In the genomic region with DNA sequence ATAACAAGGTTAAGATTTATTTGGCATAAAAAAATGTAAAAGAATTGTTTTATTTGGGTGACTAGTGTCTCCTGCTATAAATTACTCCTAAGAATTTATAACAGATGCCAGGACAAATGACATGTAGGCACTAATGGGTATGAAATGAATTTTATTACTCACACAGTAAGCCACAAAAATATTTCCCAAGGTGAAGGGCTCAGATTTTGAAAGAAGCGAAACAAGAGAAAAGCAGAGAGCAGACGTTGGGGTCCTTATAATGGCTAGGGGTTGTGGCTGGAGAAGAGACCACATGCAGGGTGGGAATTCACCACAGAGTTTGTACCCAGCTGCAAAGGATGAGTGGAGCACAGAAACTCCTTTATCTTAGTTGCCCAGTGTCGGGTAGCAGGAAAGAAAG, we compare ENCODE assay signal across 2 cellular contexts.
TF ChIP-seq lines count a peak whose summit lies in the region.

No MANE protein-coding gene starts in this region.

TF ChIP-seq in GM23338, 12 proteins besides CTCF, POLR2A, EP300 and RAD21 (continued from another document):
- TF ChIP-seq, protein P1, sequence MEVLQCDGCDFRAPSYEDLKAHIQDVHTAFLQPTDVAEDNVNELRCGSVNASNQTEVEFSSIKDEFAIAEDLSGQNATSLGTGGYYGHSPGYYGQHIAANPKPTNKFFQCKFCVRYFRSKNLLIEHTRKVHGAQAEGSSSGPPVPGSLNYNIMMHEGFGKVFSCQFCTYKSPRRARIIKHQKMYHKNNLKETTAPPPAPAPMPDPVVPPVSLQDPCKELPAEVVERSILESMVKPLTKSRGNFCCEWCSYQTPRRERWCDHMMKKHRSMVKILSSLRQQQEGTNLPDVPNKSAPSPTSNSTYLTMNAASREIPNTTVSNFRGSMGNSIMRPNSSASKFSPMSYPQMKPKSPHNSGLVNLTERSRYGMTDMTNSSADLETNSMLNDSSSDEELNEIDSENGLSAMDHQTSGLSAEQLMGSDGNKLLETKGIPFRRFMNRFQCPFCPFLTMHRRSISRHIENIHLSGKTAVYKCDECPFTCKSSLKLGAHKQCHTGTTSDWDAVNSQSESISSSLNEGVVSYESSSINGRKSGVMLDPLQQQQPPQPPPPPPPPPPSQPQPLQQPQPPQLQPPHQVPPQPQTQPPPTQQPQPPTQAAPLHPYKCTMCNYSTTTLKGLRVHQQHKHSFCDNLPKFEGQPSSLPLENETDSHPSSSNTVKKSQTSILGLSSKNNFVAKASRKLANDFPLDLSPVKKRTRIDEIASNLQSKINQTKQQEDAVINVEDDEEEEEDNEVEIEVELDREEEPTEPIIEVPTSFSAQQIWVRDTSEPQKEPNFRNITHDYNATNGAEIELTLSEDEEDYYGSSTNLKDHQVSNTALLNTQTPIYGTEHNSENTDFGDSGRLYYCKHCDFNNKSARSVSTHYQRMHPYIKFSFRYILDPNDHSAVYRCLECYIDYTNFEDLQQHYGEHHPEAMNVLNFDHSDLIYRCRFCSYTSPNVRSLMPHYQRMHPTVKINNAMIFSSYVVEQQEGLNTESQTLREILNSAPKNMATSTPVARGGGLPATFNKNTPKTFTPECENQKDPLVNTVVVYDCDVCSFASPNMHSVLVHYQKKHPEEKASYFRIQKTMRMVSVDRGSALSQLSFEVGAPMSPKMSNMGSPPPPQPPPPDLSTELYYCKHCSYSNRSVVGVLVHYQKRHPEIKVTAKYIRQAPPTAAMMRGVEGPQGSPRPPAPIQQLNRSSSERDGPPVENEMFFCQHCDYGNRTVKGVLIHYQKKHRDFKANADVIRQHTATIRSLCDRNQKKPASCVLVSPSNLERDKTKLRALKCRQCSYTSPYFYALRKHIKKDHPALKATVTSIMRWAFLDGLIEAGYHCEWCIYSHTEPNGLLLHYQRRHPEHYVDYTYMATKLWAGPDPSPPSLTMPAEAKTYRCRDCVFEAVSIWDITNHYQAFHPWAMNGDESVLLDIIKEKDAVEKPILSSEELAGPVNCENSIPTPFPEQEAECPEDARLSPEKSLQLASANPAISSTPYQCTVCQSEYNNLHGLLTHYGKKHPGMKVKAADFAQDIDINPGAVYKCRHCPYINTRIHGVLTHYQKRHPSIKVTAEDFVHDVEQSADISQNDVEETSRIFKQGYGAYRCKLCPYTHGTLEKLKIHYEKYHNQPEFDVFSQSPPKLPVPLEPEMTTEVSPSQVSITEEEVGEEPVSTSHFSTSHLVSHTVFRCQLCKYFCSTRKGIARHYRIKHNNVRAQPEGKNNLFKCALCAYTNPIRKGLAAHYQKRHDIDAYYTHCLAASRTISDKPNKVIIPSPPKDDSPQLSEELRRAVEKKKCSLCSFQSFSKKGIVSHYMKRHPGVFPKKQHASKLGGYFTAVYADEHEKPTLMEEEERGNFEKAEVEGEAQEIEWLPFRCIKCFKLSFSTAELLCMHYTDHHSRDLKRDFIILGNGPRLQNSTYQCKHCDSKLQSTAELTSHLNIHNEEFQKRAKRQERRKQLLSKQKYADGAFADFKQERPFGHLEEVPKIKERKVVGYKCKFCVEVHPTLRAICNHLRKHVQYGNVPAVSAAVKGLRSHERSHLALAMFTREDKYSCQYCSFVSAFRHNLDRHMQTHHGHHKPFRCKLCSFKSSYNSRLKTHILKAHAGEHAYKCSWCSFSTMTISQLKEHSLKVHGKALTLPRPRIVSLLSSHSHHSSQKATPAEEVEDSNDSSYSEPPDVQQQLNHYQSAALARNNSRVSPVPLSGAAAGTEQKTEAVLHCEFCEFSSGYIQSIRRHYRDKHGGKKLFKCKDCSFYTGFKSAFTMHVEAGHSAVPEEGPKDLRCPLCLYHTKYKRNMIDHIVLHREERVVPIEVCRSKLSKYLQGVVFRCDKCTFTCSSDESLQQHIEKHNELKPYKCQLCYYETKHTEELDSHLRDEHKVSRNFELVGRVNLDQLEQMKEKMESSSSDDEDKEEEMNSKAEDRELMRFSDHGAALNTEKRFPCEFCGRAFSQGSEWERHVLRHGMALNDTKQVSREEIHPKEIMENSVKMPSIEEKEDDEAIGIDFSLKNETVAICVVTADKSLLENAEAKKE (CRISPR knock-in tag; IDR thresholded peaks at IDR 0.05): no peak

TF ChIP-seq in SK-N-SH, 30 proteins besides CTCF, POLR2A, EP300 and RAD21 (continued from another document):
- TF ChIP-seq SMC3 (IDR thresholded peaks at IDR 0.05; ENCODE audit: low read depth, low read length) (no peak), TEAD4 (IDR thresholded peaks at IDR 0.05; ENCODE audit: borderline replicate concordance, insufficient read depth) (no peak), FOSL2 (IDR thresholded peaks at IDR 0.05; ENCODE audit: borderline replicate concordance, low read depth) (peak; percentile 57; the same call in 1 of the 2 replicates), POLR2AphosphoS5 (IDR thresholded peaks at IDR 0.05; ENCODE audit: low read depth, low read length) (peak; percentile 26; the same call in 1 of the 2 replicates)
